ENCODE assay signal across 1 cellular context in the genomic region with DNA sequence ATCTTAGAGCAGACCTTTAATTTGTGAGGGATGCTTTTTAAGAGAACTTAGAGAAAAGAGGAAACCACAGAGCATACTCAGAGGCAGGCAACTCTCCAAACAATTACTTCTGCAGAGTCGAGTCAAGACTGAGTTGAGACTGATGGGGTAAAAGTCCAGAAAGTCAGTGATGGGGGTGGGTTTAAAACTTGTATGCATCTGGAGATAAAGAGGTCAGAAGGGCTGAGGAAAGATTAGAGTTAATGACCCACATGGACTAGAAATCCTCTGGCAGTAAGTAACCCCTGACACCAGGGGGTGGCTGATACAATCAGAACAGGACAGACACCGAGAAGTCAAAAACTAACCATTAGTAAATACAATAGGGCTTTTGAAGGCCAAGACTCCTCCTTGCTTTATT.
TF ChIP-seq lines count a peak whose summit lies in the region.

No MANE protein-coding gene starts in this region.

TF ChIP-seq in SK-N-SH treated with all-trans-retinoic acid at 6 μM for 48 hours, 23 proteins besides CTCF, POLR2A, EP300 and RAD21 (continued from another document):
- TF ChIP-seq, protein P1, sequence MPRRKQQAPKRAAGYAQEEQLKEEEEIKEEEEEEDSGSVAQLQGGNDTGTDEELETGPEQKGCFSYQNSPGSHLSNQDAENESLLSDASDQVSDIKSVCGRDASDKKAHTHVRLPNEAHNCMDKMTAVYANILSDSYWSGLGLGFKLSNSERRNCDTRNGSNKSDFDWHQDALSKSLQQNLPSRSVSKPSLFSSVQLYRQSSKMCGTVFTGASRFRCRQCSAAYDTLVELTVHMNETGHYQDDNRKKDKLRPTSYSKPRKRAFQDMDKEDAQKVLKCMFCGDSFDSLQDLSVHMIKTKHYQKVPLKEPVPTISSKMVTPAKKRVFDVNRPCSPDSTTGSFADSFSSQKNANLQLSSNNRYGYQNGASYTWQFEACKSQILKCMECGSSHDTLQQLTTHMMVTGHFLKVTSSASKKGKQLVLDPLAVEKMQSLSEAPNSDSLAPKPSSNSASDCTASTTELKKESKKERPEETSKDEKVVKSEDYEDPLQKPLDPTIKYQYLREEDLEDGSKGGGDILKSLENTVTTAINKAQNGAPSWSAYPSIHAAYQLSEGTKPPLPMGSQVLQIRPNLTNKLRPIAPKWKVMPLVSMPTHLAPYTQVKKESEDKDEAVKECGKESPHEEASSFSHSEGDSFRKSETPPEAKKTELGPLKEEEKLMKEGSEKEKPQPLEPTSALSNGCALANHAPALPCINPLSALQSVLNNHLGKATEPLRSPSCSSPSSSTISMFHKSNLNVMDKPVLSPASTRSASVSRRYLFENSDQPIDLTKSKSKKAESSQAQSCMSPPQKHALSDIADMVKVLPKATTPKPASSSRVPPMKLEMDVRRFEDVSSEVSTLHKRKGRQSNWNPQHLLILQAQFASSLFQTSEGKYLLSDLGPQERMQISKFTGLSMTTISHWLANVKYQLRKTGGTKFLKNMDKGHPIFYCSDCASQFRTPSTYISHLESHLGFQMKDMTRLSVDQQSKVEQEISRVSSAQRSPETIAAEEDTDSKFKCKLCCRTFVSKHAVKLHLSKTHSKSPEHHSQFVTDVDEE (CRISPR knock-in tag; IDR thresholded peaks at IDR 0.05): no peak
- TF ChIP-seq, protein P2, sequence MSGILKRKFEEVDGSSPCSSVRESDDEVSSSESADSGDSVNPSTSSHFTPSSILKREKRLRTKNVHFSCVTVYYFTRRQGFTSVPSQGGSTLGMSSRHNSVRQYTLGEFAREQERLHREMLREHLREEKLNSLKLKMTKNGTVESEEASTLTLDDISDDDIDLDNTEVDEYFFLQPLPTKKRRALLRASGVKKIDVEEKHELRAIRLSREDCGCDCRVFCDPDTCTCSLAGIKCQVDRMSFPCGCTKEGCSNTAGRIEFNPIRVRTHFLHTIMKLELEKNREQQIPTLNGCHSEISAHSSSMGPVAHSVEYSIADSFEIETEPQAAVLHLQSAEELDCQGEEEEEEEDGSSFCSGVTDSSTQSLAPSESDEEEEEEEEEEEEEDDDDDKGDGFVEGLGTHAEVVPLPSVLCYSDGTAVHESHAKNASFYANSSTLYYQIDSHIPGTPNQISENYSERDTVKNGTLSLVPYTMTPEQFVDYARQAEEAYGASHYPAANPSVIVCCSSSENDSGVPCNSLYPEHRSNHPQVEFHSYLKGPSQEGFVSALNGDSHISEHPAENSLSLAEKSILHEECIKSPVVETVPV (CRISPR knock-in tag; IDR thresholded peaks at IDR 0.05): no peak
- TF ChIP-seq OSR1 (CRISPR knock-in tag; IDR thresholded peaks at IDR 0.05) (no peak), ESRRG (CRISPR knock-in tag; IDR thresholded peaks at IDR 0.05) (no peak), ZNF8 (CRISPR knock-in tag; IDR thresholded peaks at IDR 0.05) (no peak), CSDC2 (CRISPR knock-in tag; IDR thresholded peaks at IDR 0.05) (no peak), ZC3H10 (CRISPR knock-in tag; IDR thresholded peaks at IDR 0.05) (no peak), RARB (CRISPR knock-in tag; IDR thresholded peaks at IDR 0.05) (no peak), TCF4 (CRISPR knock-in tag; IDR thresholded peaks at IDR 0.05; ENCODE audit: borderline replicate concordance) (no peak), SNAI2 (CRISPR knock-in tag; IDR thresholded peaks at IDR 0.05) (no peak), TOX (CRISPR knock-in tag; IDR thresholded peaks at IDR 0.05; ENCODE audit: borderline replicate concordance) (no peak), GLIS3 (CRISPR knock-in tag; IDR thresholded peaks at IDR 0.05) (no peak), ZFP3 (CRISPR knock-in tag; IDR thresholded peaks at IDR 0.05) (no peak), ZNF70 (CRISPR knock-in tag; IDR thresholded peaks at IDR 0.05) (no peak), ARNTL (CRISPR knock-in tag; IDR thresholded peaks at IDR 0.05; ENCODE audit: borderline replicate concordance, low read depth) (no peak)
- TF ChIP-seq, protein P3, sequence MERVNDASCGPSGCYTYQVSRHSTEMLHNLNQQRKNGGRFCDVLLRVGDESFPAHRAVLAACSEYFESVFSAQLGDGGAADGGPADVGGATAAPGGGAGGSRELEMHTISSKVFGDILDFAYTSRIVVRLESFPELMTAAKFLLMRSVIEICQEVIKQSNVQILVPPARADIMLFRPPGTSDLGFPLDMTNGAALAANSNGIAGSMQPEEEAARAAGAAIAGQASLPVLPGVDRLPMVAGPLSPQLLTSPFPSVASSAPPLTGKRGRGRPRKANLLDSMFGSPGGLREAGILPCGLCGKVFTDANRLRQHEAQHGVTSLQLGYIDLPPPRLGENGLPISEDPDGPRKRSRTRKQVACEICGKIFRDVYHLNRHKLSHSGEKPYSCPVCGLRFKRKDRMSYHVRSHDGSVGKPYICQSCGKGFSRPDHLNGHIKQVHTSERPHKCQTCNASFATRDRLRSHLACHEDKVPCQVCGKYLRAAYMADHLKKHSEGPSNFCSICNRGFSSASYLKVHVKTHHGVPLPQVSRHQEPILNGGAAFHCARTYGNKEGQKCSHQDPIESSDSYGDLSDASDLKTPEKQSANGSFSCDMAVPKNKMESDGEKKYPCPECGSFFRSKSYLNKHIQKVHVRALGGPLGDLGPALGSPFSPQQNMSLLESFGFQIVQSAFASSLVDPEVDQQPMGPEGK (CRISPR knock-in tag; IDR thresholded peaks at IDR 0.05; ENCODE audit: borderline replicate concordance): no peak
TF ChIP-seq in SK-N-SH treated with all-trans-retinoic acid at 6 μM for 48 hours: peak in this region for 0.
